Comparison of ENCODE assay signal across 2 cellular contexts in genomic region chr22:38267086-38267485, GRCh38.
TF ChIP-seq lines count a peak whose summit lies in the region.

No MANE protein-coding gene starts in this region.

TF ChIP-seq in HepG2, 621 proteins besides CTCF, POLR2A, EP300 and RAD21:
- TF ChIP-seq ZBTB37 (CRISPR knock-in tag; IDR thresholded peaks at IDR 0.05) (0 out of 2 replicates have a peak, but pooled peaks have one; percentile 27), HHEX (CRISPR knock-in tag; IDR thresholded peaks at IDR 0.05) (no peak), SIX4 (CRISPR knock-in tag; IDR thresholded peaks at IDR 0.05) (no peak)

TF ChIP-seq in WTC11, 78 proteins besides CTCF, POLR2A, EP300 and RAD21 (continued from another document):
- TF ChIP-seq, protein P1, sequence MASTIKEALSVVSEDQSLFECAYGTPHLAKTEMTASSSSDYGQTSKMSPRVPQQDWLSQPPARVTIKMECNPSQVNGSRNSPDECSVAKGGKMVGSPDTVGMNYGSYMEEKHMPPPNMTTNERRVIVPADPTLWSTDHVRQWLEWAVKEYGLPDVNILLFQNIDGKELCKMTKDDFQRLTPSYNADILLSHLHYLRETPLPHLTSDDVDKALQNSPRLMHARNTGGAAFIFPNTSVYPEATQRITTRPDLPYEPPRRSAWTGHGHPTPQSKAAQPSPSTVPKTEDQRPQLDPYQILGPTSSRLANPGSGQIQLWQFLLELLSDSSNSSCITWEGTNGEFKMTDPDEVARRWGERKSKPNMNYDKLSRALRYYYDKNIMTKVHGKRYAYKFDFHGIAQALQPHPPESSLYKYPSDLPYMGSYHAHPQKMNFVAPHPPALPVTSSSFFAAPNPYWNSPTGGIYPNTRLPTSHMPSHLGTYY (CRISPR knock-in tag; IDR thresholded peaks at IDR 0.05) = no peak
- no peak for TF ChIP-seq NFYB (CRISPR knock-in tag; conservative IDR thresholded peaks at IDR 0.05; ENCODE audit: low read depth)
- no peak for TF ChIP-seq SMAD3 (CRISPR knock-in tag; IDR thresholded peaks at IDR 0.05; ENCODE audit: borderline replicate concordance)
- TF ChIP-seq, protein P2, sequence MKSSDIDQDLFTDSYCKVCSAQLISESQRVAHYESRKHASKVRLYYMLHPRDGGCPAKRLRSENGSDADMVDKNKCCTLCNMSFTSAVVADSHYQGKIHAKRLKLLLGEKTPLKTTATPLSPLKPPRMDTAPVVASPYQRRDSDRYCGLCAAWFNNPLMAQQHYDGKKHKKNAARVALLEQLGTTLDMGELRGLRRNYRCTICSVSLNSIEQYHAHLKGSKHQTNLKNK (CRISPR knock-in tag; IDR thresholded peaks at IDR 0.05) = no peak
- TF ChIP-seq, protein P3, sequence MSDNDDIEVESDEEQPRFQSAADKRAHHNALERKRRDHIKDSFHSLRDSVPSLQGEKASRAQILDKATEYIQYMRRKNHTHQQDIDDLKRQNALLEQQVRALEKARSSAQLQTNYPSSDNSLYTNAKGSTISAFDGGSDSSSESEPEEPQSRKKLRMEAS (CRISPR knock-in tag; IDR thresholded peaks at IDR 0.05) = no peak
